In the genomic region with DNA sequence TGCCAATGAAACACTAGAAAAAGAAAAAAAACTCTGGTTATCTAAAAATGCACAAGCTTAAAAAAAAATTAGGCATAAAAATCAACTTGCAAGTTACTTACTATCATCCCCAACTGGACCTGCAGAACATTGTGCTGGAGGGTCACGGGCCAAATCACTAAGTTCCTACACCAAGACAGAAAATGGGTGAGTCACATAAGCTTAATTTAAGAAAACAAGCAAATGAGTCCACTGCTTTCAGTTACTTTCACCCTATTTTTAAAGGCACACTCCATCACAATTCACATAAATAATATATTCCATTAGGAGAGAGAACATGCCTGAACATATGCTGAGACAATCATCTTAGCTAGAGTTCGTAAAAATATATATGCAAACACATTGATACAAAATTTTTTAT, we compare ENCODE assay signal across 15 cellular contexts. TPM values are rescaled to one million over a fixed set of nuclear protein-coding genes. Genes with fewer than 3 reads are reported as not detected.
DNase-seq lines count a peak whose midpoint lies in the region; ATAC-seq and TF ChIP-seq lines count a peak whose summit lies in the region.
"Had no signal": no experiment of that assay in that cellular context is flagged by ENCODE, and none has a peak within 500 bp of the region (broad histone marks: within the 10 kb centered on the region; RNA-seq: fewer than 3 reads in every experiment).

No MANE protein-coding gene starts in this region.

- 83% methylated on average over 2 of the region's 2 CpGs for WGBS in SK-N-SH (ENCODE audit: low lambda C conversion rate)
- 83% methylated on average over 2 of the region's 2 CpGs for WGBS in prostate gland

- DNase-seq in SK-N-SH, result no peak
- no peak for DNase-seq in Karpas-422
- DNase-seq in chondrocyte (ENCODE audit: low spot score), result no peak
- DNase-seq in prostate gland (ENCODE audit: low spot score), result no peak
- DNase-seq in NCI-H2171 (lab: John Stamatoyannopoulos, UW), result no peak
- DNase-seq: activated CD4-positive, alpha-beta T cell treated with anti-CD3 and anti-CD28 coated beads, Interleukin-2, amount 50 U/mL, for 48 hours; glutamatergic neuron; MG63; spleen; thyroid gland had no signal

- H3K27ac ChIP-seq in SK-N-SH (ENCODE audit: low read depth in 2 of 2, low read length in 1 of 2) (peak overlapping the region in 1 of 2 experiments; percentile 46; a peak in 2 of 4 replicates), Karpas-422 (ENCODE audit: low read length) (peak overlapping the region; percentile 62), neutrophil (peak overlapping the region; percentile 25), prostate gland (no peak overlapping the region)
- H3K27ac ChIP-seq: 22Rv1, HL-60, thyroid gland had no signal

- CTCF ChIA-PET in SK-N-SH (lab: Yijun Ruan, JAX), result interaction anchor here (0.6 kb wide), 1 partner anchor 56 kb away, joined by 3 read pairs; no protein-coding TSS in a partner anchor

- H2AFZ ChIP-seq in SK-N-SH (ENCODE audit: low read depth), result no peak overlapping the region
- H2AFZ ChIP-seq in Karpas-422 (ENCODE audit: low read length), result no peak overlapping the region

- H3K9me2 ChIP-seq in SK-N-SH, result no peaks in the 10 kb centered on the region
- no peaks in the 10 kb centered on the region for H3K9me2 ChIP-seq in Karpas-422 (replicated peaks; ENCODE audit: insufficient read depth, low read length)

- no peak for TF ChIP-seq EP300 in SK-N-SH (IDR thresholded peaks at IDR 0.05; ENCODE audit: borderline replicate concordance in 1 of 2, low read depth in 1 of 2, low read length in 1 of 2)

- no peaks in the 10 kb centered on the region for H3K9me3 ChIP-seq in SK-N-SH
- no peaks in the 10 kb centered on the region for H3K9me3 ChIP-seq in Karpas-422 (ENCODE audit: low read length)
- no peaks in the 10 kb centered on the region for H3K9me3 ChIP-seq in neutrophil
- no peaks in the 10 kb centered on the region for H3K9me3 ChIP-seq in prostate gland
- H3K9me3 ChIP-seq: MG63, spleen, thyroid gland had no signal

- H3K4me3 ChIP-seq in SK-N-SH (ENCODE audit: low read depth in 2 of 2, low read length in 1 of 2) (no peak overlapping the region), Karpas-422 (ENCODE audit: low read length) (no peak overlapping the region), neutrophil (ENCODE audit: low read depth in 1 of 2, low read length in 1 of 2) (no peak overlapping the region), prostate gland (no peak overlapping the region)
- H3K4me3 ChIP-seq: MG63, spleen, thyroid gland had no signal

- H3K36me3 Mint-ChIP-seq in chondrocyte (ENCODE audit: low read depth), result peaks cover 7% of the 10 kb centered on the region

- TF ChIP-seq POLR2A in prostate gland (IDR thresholded peaks at IDR 0.05), result no peak

- H3K4me2 ChIP-seq in SK-N-SH (peak overlapping the region; percentile 15; the same call in 1 of the 2 replicates), Karpas-422 (ENCODE audit: low read depth, low read length, poor library complexity, severe bottlenecking) (peak overlapping the region; percentile 53)

- peaks cover 65% of the 10 kb centered on the region for H3K4me1 Mint-ChIP-seq in chondrocyte (ENCODE audit: low read depth)

- H3K36me3 ChIP-seq in SK-N-SH (replicated peaks in 1 of 2; ENCODE audit: control insufficient read depth in 1 of 2, insufficient read depth in 2 of 2, low read length in 1 of 2) (peaks cover 65 to 71% of the 10 kb centered on the region in 2 experiments), Karpas-422 (ENCODE audit: insufficient read depth, low read length) (peaks cover 81% of the 10 kb centered on the region), neutrophil (peaks cover 52% of the 10 kb centered on the region), prostate gland (no peaks in the 10 kb centered on the region)

- no peak for TF ChIP-seq CTCF in SK-N-SH (IDR thresholded peaks at IDR 0.05)
- TF ChIP-seq CTCF in chondrocyte (IDR thresholded peaks at IDR 0.05), result no peak
- TF ChIP-seq CTCF in neutrophil (IDR thresholded peaks at IDR 0.05), result no peak
- no peak for TF ChIP-seq CTCF in prostate gland (IDR thresholded peaks at IDR 0.05)

- H3K4me3 Mint-ChIP-seq in chondrocyte (ENCODE audit: unreplicated experiment), result no peak overlapping the region

- no peaks in the 10 kb centered on the region for H3K27me3 Mint-ChIP-seq in chondrocyte (ENCODE audit: low read depth)

- no peaks in the 10 kb centered on the region for H3K27me3 ChIP-seq in SK-N-SH (ENCODE audit: insufficient read depth)
- H3K27me3 ChIP-seq in Karpas-422 (ENCODE audit: low read length), result no peaks in the 10 kb centered on the region
- no peaks in the 10 kb centered on the region for H3K27me3 ChIP-seq in neutrophil
- no peaks in the 10 kb centered on the region for H3K27me3 ChIP-seq in prostate gland (replicated peaks; ENCODE audit: insufficient read depth)
- H3K27me3 ChIP-seq: MG63, spleen, thyroid gland had no signal

- no peak for ATAC-seq in SK-N-SH treated with all-trans-retinoic acid at 6 μM for 48 hours
- ATAC-seq in HG02642 (IDR thresholded peaks at IDR 0.05; ENCODE audit: poor library complexity, unreplicated experiment), result no peak

- H3K79me2 ChIP-seq in SK-N-SH (ENCODE audit: insufficient read depth) (peaks cover 100% of the 10 kb centered on the region), Karpas-422 (ENCODE audit: low read length) (peaks cover 100% of the 10 kb centered on the region)

- H3K9me3 Mint-ChIP-seq in chondrocyte (ENCODE audit: low read depth), result no peaks in the 10 kb centered on the region

- H4K20me1 ChIP-seq in SK-N-SH (ENCODE audit: insufficient read depth) (peaks cover 75% of the 10 kb centered on the region), Karpas-422 (ENCODE audit: insufficient read depth, low read depth, low read length) (peaks cover 53% of the 10 kb centered on the region)

- no peak for TF ChIP-seq RAD21 in SK-N-SH (IDR thresholded peaks at IDR 0.05; ENCODE audit: low read length)

- intact Hi-C loops in prostate gland (cut with DNase I), result no loop called here

- POLR2A ChIA-PET in SK-N-SH (lab: Yijun Ruan, JAX), result no interaction called here

- H3K9ac ChIP-seq in SK-N-SH (no peak overlapping the region), Karpas-422 (ENCODE audit: low read length) (no peak overlapping the region)

- H3K4me1 ChIP-seq in SK-N-SH (ENCODE audit: control insufficient read depth in 1 of 2, insufficient read depth in 2 of 2, low read depth in 1 of 2, low read length in 1 of 2), result peaks cover 0 to 10% of the 10 kb centered on the region in 2 experiments; a peak in 3 of 4 replicates
- H3K4me1 ChIP-seq in Karpas-422 (ENCODE audit: low read length), result peaks cover 81% of the 10 kb centered on the region
- H3K4me1 ChIP-seq in neutrophil (ENCODE audit: control insufficient read depth in 1 of 2, insufficient read depth in 1 of 2, low read depth in 1 of 2, low read length in 1 of 2), result peaks cover 4 to 10% of the 10 kb centered on the region in 2 experiments
- H3K4me1 ChIP-seq in prostate gland (replicated peaks), result peaks cover 6% of the 10 kb centered on the region

- peak overlapping the region; percentile 42 for H3K27ac Mint-ChIP-seq in chondrocyte (ENCODE audit: unreplicated experiment)

- H3F3A ChIP-seq in SK-N-SH (replicated peaks; ENCODE audit: insufficient read depth), result peaks cover 5% of the 10 kb centered on the region

TF ChIP-seq in SK-N-SH, 30 proteins besides CTCF, POLR2A, EP300 and RAD21 (continues in another document):
- TF ChIP-seq RFX5 (IDR thresholded peaks at IDR 0.05; ENCODE audit: low read length) (no peak), NRF1 (IDR thresholded peaks at IDR 0.05; ENCODE audit: low read depth, low read length) (no peak), MEF2A (IDR thresholded peaks at IDR 0.05; ENCODE audit: borderline replicate concordance, low read depth) (no peak), GATA2 (CRISPR knock-in tag; IDR thresholded peaks at IDR 0.05) (no peak), CHD2 (IDR thresholded peaks at IDR 0.05; ENCODE audit: low read length, partially characterized antibody) (no peak), FOXJ3 (CRISPR knock-in tag; IDR thresholded peaks at IDR 0.05) (no peak), SIN3A (IDR thresholded peaks at IDR 0.05; ENCODE audit: borderline replicate concordance, low read depth, low read length) (no peak), MXI1 (IDR thresholded peaks at IDR 0.05; ENCODE audit: low read depth, low read length) (no peak)

TF ChIP-seq in SK-N-SH treated with all-trans-retinoic acid at 6 μM for 48 hours, 23 proteins besides CTCF, POLR2A, EP300 and RAD21 (continues in another document):
- TF ChIP-seq TCF4 (CRISPR knock-in tag; IDR thresholded peaks at IDR 0.05; ENCODE audit: borderline replicate concordance) (no peak), CSDC2 (CRISPR knock-in tag; IDR thresholded peaks at IDR 0.05) (no peak), ISL1 (CRISPR knock-in tag; IDR thresholded peaks at IDR 0.05) (no peak), GLIS3 (CRISPR knock-in tag; IDR thresholded peaks at IDR 0.05) (no peak)
- TF ChIP-seq, protein P1, sequence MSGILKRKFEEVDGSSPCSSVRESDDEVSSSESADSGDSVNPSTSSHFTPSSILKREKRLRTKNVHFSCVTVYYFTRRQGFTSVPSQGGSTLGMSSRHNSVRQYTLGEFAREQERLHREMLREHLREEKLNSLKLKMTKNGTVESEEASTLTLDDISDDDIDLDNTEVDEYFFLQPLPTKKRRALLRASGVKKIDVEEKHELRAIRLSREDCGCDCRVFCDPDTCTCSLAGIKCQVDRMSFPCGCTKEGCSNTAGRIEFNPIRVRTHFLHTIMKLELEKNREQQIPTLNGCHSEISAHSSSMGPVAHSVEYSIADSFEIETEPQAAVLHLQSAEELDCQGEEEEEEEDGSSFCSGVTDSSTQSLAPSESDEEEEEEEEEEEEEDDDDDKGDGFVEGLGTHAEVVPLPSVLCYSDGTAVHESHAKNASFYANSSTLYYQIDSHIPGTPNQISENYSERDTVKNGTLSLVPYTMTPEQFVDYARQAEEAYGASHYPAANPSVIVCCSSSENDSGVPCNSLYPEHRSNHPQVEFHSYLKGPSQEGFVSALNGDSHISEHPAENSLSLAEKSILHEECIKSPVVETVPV (CRISPR knock-in tag; IDR thresholded peaks at IDR 0.05), result no peak

RNA-seq across cellular contexts. Expression of a gene that starts 17.7 kb away (rescaled TPM):
- 199 and 216 TPM in 2 replicates for polyA plus RNA-seq in SK-N-SH (2012; rRNA removed)
- polyA plus RNA-seq in SK-N-SH (2012; cell fraction: cytosol; rRNA removed), result 218 and 251 TPM in 2 replicates
- polyA plus RNA-seq in SK-N-SH (2012; cell fraction: nucleus; rRNA removed), result 216 and 236 TPM in 2 replicates
- total RNA-seq in Karpas-422 (2014; rRNA removed; shearing (Covaris generic); ENCODE audit: low replicate concordance), result 538 and 600 TPM in 2 replicates
- total RNA-seq in chondrocyte (227 to 235 TPM (median 234 TPM) in 3 replicates), prostate gland (100 to 1,000 TPM; 318 to 370 TPM)

RNA-seq across cellular contexts. Expression of a gene that starts 48.9 kb away (rescaled TPM):
- polyA plus RNA-seq in SK-N-SH (2012; rRNA removed), result 12.0 and 13.4 TPM in 2 replicates
- 14.6 and 15.1 TPM in 2 replicates for polyA plus RNA-seq in SK-N-SH (2012; cell fraction: cytosol; rRNA removed)
- polyA plus RNA-seq in SK-N-SH (2012; cell fraction: nucleus; rRNA removed), result 18.1 and 26.7 TPM in 2 replicates
- total RNA-seq in Karpas-422 (2014; rRNA removed; shearing (Covaris generic); ENCODE audit: low replicate concordance), result 57.2 and 91.6 TPM in 2 replicates
- 34.9 to 38.5 TPM (median 36.9 TPM) in 3 replicates for total RNA-seq in chondrocyte
- 10 to 100 TPM; 29.7 to 41.6 TPM for total RNA-seq in prostate gland

RNA-seq across cellular contexts. Expression of a gene that starts 59.1 kb away (rescaled TPM):
- polyA plus RNA-seq in SK-N-SH (2012; rRNA removed), result 21.4 and 23.1 TPM in 2 replicates
- polyA plus RNA-seq in SK-N-SH (2012; cell fraction: cytosol; rRNA removed), result 29.7 and 39.9 TPM in 2 replicates
- 3.7 and 5.9 TPM in 2 replicates for polyA plus RNA-seq in SK-N-SH (2012; cell fraction: nucleus; rRNA removed)
- total RNA-seq in Karpas-422 (2014; rRNA removed; shearing (Covaris generic); ENCODE audit: low replicate concordance), result 53.8 and 70.3 TPM in 2 replicates
- total RNA-seq in chondrocyte, result 20.7 to 30.9 TPM (median 29.7 TPM) in 3 replicates
- total RNA-seq in prostate gland, result 10 to 100 TPM in 1 of 2 donors, 1 to 10 TPM in 1; 4.2 to 16.4 TPM

Comparison
In these comparisons a context has a peak if more than half of its experiments do, and no peak if none do; other contexts are left out.
1. H3K27ac ChIP-seq: peak in Karpas-422 (single experiment) and neutrophil (single experiment); none in prostate gland (0 of 2).